26 cellular contexts compared by ENCODE assay signal in the genomic region with DNA sequence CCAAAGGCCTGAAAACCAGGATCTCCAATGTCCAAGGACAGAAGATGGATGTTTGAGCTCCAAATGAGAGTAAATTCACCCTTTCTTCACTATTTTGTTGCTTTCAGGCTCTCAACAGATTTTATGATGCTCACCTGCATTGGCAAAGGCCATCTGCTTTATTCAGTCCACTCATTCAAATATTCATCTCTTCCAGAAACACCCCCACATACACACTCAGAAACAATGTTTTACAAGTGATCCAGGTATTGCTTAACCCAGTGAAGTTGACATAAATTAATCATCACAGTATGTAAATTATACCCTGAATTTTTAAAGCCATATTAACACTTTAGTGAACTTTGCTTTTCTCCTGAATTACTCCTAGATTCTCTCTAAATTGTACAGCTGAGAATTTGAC.
"Had no signal": no experiment of that assay in that cellular context is flagged by ENCODE, and none has a peak within 500 bp of the region (broad histone marks: within the 10 kb centered on the region; RNA-seq: fewer than 3 reads in every experiment).

No MANE protein-coding gene starts in this region.

- H3K27ac Mint-ChIP-seq: activated CD8-positive, alpha-beta memory T cell treated with anti-CD3 and anti-CD28 coated beads, Interleukin-2, amount 10 ng/mL, durations not matched to agents 7 days and 5 days; activated CD8-positive, alpha-beta T cell treated with anti-CD3 and anti-CD28 coated beads, Interleukin-2, amount 10 ng/mL, durations not matched to agents 7 days and 5 days; activated naive CD8-positive, alpha-beta T cell treated with anti-CD3 and anti-CD28 coated beads, Interleukin-2, amount 50 U/mL, for 24 hours; nephron progenitor cell; stimulated activated naive CD8-positive, alpha-beta T cell treated with anti-CD3 and anti-CD28 coated beads, Interleukin-15, Interleukin-2, amounts not matched to agents 100 ng/mL and 50 ng/mL, for 24 hours; T-helper 2 cell treated with Interferon-gamma antibody and Interleukin-4, amounts not matched to agents 5 μg/mL and 100 μg/mL, for 36 hours had no signal

- DNase-seq: activated CD4-positive, CD25-positive, alpha-beta regulatory T cell treated with anti-CD3 and anti-CD28 coated beads, Interleukin-2, amount 50 U/mL, for 72 hours; activated CD8-positive, alpha-beta memory T cell treated with anti-CD3 and anti-CD28 coated beads, Interleukin-2, amount 10 ng/mL, durations not matched to agents 7 days and 5 days; activated CD8-positive, alpha-beta T cell treated with anti-CD3 and anti-CD28 coated beads, Interleukin-2, amount 10 ng/mL, durations not matched to agents 7 days and 5 days; activated effector memory CD4-positive, alpha-beta T cell treated with anti-CD3 and anti-CD28 coated beads, Interleukin-2, amount 50 U/mL, for 16 hours; activated naive CD4-positive, alpha-beta T cell treated with anti-CD3 and anti-CD28 coated beads, Interleukin-2, amount 50 U/mL, for 16 hours; activated naive CD8-positive, alpha-beta T cell treated with anti-CD3 and anti-CD28 coated beads, Interleukin-2, amount 50 U/mL, for 24 hours; cerebellar nuclear complex; colonic mucosa; effector CD8-positive, alpha-beta T cell; erythroblast; heart right ventricle; left lung; lower lobe of right lung; nephron progenitor cell; right lobe of liver; stimulated activated CD4-positive, alpha-beta T cell treated with anti-CD3 and anti-CD28 coated beads, Interleukin-12 subunit alpha, Interleukin-12 subunit beta, amount 100 ng/mL, for 4 hours; stimulated activated CD4-positive, alpha-beta T cell treated with anti-CD3 and anti-CD28 coated beads, Interleukin-4, amount 100 ng/mL, for 1 hour; T-helper 1 cell; trophoblast cell; uterus had no signal

- H3K4me3 Mint-ChIP-seq: activated CD8-positive, alpha-beta memory T cell treated with anti-CD3 and anti-CD28 coated beads, Interleukin-2, amount 10 ng/mL, durations not matched to agents 7 days and 5 days; activated CD8-positive, alpha-beta T cell treated with anti-CD3 and anti-CD28 coated beads, Interleukin-2, amount 10 ng/mL, durations not matched to agents 7 days and 5 days; activated naive CD8-positive, alpha-beta T cell treated with anti-CD3 and anti-CD28 coated beads, Interleukin-2, amount 50 U/mL, for 24 hours; nephron progenitor cell; stimulated activated naive CD8-positive, alpha-beta T cell treated with anti-CD3 and anti-CD28 coated beads, Interleukin-15, Interleukin-2, amounts not matched to agents 100 ng/mL and 50 ng/mL, for 24 hours; T-helper 2 cell treated with Interferon-gamma antibody and Interleukin-4, amounts not matched to agents 5 μg/mL and 100 μg/mL, for 36 hours had no signal

- H3K27me3 Mint-ChIP-seq: activated CD8-positive, alpha-beta memory T cell treated with anti-CD3 and anti-CD28 coated beads, Interleukin-2, amount 10 ng/mL, durations not matched to agents 7 days and 5 days; activated naive CD8-positive, alpha-beta T cell treated with anti-CD3 and anti-CD28 coated beads, Interleukin-2, amount 50 U/mL, for 24 hours; stimulated activated naive CD8-positive, alpha-beta T cell treated with anti-CD3 and anti-CD28 coated beads, Interleukin-15, Interleukin-2, amounts not matched to agents 100 ng/mL and 50 ng/mL, for 24 hours had no signal

- FAIRE-seq: endometrium had no signal

- ATAC-seq: activated CD8-positive, alpha-beta memory T cell treated with anti-CD3 and anti-CD28 coated beads, Interleukin-2, amount 10 ng/mL, durations not matched to agents 7 days and 5 days; activated CD8-positive, alpha-beta T cell treated with anti-CD3 and anti-CD28 coated beads, Interleukin-2, amount 10 ng/mL, durations not matched to agents 7 days and 5 days; activated naive CD8-positive, alpha-beta T cell treated with anti-CD3 and anti-CD28 coated beads, Interleukin-2, amount 50 U/mL, for 24 hours; heart right ventricle; left lung; lower lobe of right lung had no signal

- H3K27ac ChIP-seq: cardiac muscle cell, colonic mucosa, heart right ventricle, left lung, lower lobe of right lung, neutrophil, right lobe of liver, thoracic aorta, uterus had no signal

- H3K9me3 Mint-ChIP-seq: activated naive CD8-positive, alpha-beta T cell treated with anti-CD3 and anti-CD28 coated beads, Interleukin-2, amount 50 U/mL, for 24 hours; stimulated activated naive CD8-positive, alpha-beta T cell treated with anti-CD3 and anti-CD28 coated beads, Interleukin-15, Interleukin-2, amounts not matched to agents 100 ng/mL and 50 ng/mL, for 24 hours; T-helper 2 cell treated with Interferon-gamma antibody and Interleukin-4, amounts not matched to agents 5 μg/mL and 100 μg/mL, for 36 hours had no signal

- H3K4me1 Mint-ChIP-seq: activated CD8-positive, alpha-beta memory T cell treated with anti-CD3 and anti-CD28 coated beads, Interleukin-2, amount 10 ng/mL, durations not matched to agents 7 days and 5 days had no signal
